Comparison of ENCODE assay signal across 2 cellular contexts in the genomic region with DNA sequence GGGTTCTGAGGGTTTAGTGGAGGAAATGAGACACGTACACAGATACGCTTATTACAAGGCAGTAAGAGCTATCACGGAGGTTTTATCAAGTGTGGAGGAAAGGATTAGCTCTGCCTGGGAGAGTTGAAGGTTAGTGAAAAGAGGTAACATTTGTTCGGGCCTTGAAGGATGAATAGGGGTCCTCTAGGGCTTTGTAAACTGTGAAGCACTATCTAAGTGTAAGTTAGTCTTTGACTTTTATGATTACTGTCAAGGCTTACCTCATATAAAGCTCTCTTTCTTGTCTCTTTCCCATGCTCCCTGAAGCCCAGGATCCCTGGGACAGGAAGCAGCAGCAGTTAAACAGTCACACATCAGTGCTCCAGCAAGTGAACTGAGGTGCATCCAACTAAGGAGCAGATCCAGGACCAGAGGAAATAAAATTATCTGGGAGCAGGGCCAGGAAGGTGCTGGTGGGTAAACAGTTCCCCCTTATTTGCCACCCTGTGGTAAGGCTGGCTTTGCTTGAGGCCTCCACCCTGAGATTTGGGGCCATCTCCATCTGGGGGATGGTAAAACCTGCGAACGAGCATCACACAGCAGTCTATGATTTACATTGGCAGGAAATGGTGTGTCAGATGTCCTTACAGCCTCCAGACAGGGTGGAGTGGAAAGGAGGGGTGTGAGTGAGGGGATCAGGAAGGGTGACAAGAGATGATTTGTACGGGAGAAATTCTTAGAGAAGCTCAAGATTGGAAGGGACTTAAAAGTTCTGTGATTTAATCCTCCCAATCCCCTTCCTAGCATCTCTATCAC.
TF ChIP-seq lines count a peak whose summit lies in the region.

No MANE protein-coding gene starts in this region.

TF ChIP-seq in SK-N-SH, 30 proteins besides CTCF, POLR2A, EP300 and RAD21 (continued from another document):
- no peak for TF ChIP-seq REST (IDR thresholded peaks at IDR 0.05; ENCODE audit: low read depth, low read length)
- TF ChIP-seq MXI1 (IDR thresholded peaks at IDR 0.05; ENCODE audit: low read depth, low read length), result no peak
- no peak for TF ChIP-seq FOSL2 (IDR thresholded peaks at IDR 0.05; ENCODE audit: borderline replicate concordance, low read depth)
- no peak for TF ChIP-seq SIN3A (IDR thresholded peaks at IDR 0.05; ENCODE audit: borderline replicate concordance, low read depth, low read length)

TF ChIP-seq in SK-N-SH treated with all-trans-retinoic acid at 6 μM for 48 hours, 23 proteins besides CTCF, POLR2A, EP300 and RAD21 (continued from another document):
- TF ChIP-seq, protein P1, sequence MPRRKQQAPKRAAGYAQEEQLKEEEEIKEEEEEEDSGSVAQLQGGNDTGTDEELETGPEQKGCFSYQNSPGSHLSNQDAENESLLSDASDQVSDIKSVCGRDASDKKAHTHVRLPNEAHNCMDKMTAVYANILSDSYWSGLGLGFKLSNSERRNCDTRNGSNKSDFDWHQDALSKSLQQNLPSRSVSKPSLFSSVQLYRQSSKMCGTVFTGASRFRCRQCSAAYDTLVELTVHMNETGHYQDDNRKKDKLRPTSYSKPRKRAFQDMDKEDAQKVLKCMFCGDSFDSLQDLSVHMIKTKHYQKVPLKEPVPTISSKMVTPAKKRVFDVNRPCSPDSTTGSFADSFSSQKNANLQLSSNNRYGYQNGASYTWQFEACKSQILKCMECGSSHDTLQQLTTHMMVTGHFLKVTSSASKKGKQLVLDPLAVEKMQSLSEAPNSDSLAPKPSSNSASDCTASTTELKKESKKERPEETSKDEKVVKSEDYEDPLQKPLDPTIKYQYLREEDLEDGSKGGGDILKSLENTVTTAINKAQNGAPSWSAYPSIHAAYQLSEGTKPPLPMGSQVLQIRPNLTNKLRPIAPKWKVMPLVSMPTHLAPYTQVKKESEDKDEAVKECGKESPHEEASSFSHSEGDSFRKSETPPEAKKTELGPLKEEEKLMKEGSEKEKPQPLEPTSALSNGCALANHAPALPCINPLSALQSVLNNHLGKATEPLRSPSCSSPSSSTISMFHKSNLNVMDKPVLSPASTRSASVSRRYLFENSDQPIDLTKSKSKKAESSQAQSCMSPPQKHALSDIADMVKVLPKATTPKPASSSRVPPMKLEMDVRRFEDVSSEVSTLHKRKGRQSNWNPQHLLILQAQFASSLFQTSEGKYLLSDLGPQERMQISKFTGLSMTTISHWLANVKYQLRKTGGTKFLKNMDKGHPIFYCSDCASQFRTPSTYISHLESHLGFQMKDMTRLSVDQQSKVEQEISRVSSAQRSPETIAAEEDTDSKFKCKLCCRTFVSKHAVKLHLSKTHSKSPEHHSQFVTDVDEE (CRISPR knock-in tag; IDR thresholded peaks at IDR 0.05), result no peak
- TF ChIP-seq RARB (CRISPR knock-in tag; IDR thresholded peaks at IDR 0.05), result no peak
- TF ChIP-seq SNAI2 (CRISPR knock-in tag; IDR thresholded peaks at IDR 0.05), result no peak
- TF ChIP-seq PPARA (CRISPR knock-in tag; IDR thresholded peaks at IDR 0.05; ENCODE audit: borderline replicate concordance), result no peak
- no peak for TF ChIP-seq ARNTL (CRISPR knock-in tag; IDR thresholded peaks at IDR 0.05; ENCODE audit: borderline replicate concordance, low read depth)
- TF ChIP-seq ZNF8 (CRISPR knock-in tag; IDR thresholded peaks at IDR 0.05), result no peak
- no peak for TF ChIP-seq ISL1 (CRISPR knock-in tag; IDR thresholded peaks at IDR 0.05)
